ENCODE assay signal across 13 cellular contexts in genomic region chr12:96383991-96384390, GRCh38. TPM values are rescaled to one million over a fixed set of nuclear protein-coding genes. Genes with fewer than 3 reads are reported as not detected.
DNase-seq lines count a peak whose midpoint lies in the region; ATAC-seq, FAIRE-seq and TF ChIP-seq lines count a peak whose summit lies in the region.
"Had no signal": no experiment of that assay in that cellular context is flagged by ENCODE, and none has a peak within 500 bp of the region (broad histone marks: within the 10 kb centered on the region; RNA-seq: fewer than 3 reads in every experiment).

No MANE protein-coding gene starts in this region.

- no peak for TF ChIP-seq CTCF in HepG2 (CRISPR knock-in tag; IDR thresholded peaks at IDR 0.05)
- no peak for TF ChIP-seq CTCF in right lobe of liver (IDR thresholded peaks at IDR 0.05)
- TF ChIP-seq CTCF in astrocyte of the spinal cord (IDR thresholded peaks at IDR 0.05; ENCODE audit: low read depth, low read length): no peak
- TF ChIP-seq CTCF in foreskin keratinocyte (conservative IDR thresholded peaks at IDR 0.05): no peak

- BruUV-seq in HepG2 (replicated peaks; lab: Mats Ljungman, UMichigan): no TSS peak

- H2AFZ ChIP-seq in HepG2 (ENCODE audit: low read length): no peak overlapping the region

- TF ChIP-seq POLR2A in HepG2 (IDR thresholded peaks at IDR 0.05; ENCODE audit: insufficient read depth in 1 of 2, low read depth in 2 of 2, low read length in 2 of 2) (no peak), right lobe of liver (IDR thresholded peaks at IDR 0.05) (no peak)

- H3K4me1 ChIP-seq in HepG2 (ENCODE audit: insufficient read depth, low read length) (no peaks in the 10 kb centered on the region), right lobe of liver (no peaks in the 10 kb centered on the region), foreskin keratinocyte (peaks cover 26% of the 10 kb centered on the region)

- H3K27me3 ChIP-seq in HepG2 (ENCODE audit: control insufficient read depth in 1 of 2, insufficient read depth in 2 of 2, low read length in 2 of 2) (no peaks in the 10 kb centered on the region), right lobe of liver (no peaks in the 10 kb centered on the region), foreskin keratinocyte (no peaks in the 10 kb centered on the region)

- TF ChIP-seq EP300 in HepG2 (IDR thresholded peaks at IDR 0.05; ENCODE audit: low read depth in 2 of 2, low read length in 2 of 2) (no peak), HepG2 (CRISPR knock-in tag; IDR thresholded peaks at IDR 0.05; ENCODE audit: borderline replicate concordance) (no peak)

- CTCF ChIA-PET in HepG2 (lab: Yijun Ruan, JAX; ENCODE audit: low intra/inter-chr PET ratio, low total read pairs): no interaction called here

- in situ Hi-C loops in HepG2 (cut with HindIII; ENCODE audit: extremely low pct_ligation_motif_present, low pct_unique_long_range_greater_than_20kb) (no loop called here), astrocyte of the spinal cord (cut with HindIII; ENCODE audit: low sequenced_read_pairs) (no loop called here)

- H3K4me3 ChIP-seq in HepG2 (replicated peaks in 1 of 3; ENCODE audit: insufficient read depth in 1 of 3, low read depth in 2 of 3, low read length in 3 of 3): no peak overlapping the region
- H3K4me3 ChIP-seq in right lobe of liver: no peak overlapping the region
- H3K4me3 ChIP-seq in astrocyte of the spinal cord (ENCODE audit: low read depth, low read length): no peak overlapping the region
- H3K4me3 ChIP-seq: lung had no signal

- 0 out of 2 replicates have a peak, but pooled peaks cover 6% of the 10 kb centered on the region for H4K20me1 ChIP-seq in HepG2 (ENCODE audit: insufficient read depth, low read length)

- 98% methylated on average over 1 of the region's 1 CpG for WGBS in HepG2 (ENCODE audit: low lambda C conversion rate)
- WGBS in right lobe of liver (ENCODE audit: insufficient coverage, low coverage, low lambda C conversion rate, missing lambda C conversion rate): 75% methylated on average over 1 of the region's 1 CpG

- H3K4me2 ChIP-seq in HepG2 (ENCODE audit: low read depth, low read length): no peak overlapping the region

- peaks cover 14% of the 10 kb centered on the region; the same call in 1 of the 2 replicates for H3K9me3 ChIP-seq in HepG2 (ENCODE audit: low read length)
- H3K9me3 ChIP-seq in right lobe of liver: no peaks in the 10 kb centered on the region

- POLR2A ChIA-PET in HepG2 (lab: Yijun Ruan, JAX): no interaction called here

- DNase-seq in HepG2 (ENCODE audit: low spot score) (no peak), right lobe of liver (no peak), astrocyte of the spinal cord (ENCODE audit: low read depth, low spot score) (peak; percentile 71), foreskin keratinocyte (peak; percentile 24 to 34), OCI-M1 (lab: John Stamatoyannopoulos, UW) (no peak), posterior cingulate gyrus (no peak)
- DNase-seq: activated B cell treated with CpG ODN at 0.5 μM for 24 hours; activated naive CD4-positive, alpha-beta T cell; NCI-H2227 treated with DMSO at 0.1 percent for 48 hours; nephron progenitor cell had no signal

- H3K9ac ChIP-seq in HepG2 (ENCODE audit: insufficient read depth, low read depth, low read length): no peak overlapping the region

- peaks cover 0 to 3% of the 10 kb centered on the region in 2 experiments; a peak in 1 of 5 replicates for H3K36me3 ChIP-seq in HepG2 (replicated peaks in 1 of 2; ENCODE audit: control insufficient read depth in 1 of 2, insufficient read depth in 2 of 2, low read length in 2 of 2)
- H3K36me3 ChIP-seq in right lobe of liver: no peaks in the 10 kb centered on the region

- peak; percentile 8 for FAIRE-seq in HepG2 (lab: Jason Lieb, UNC)

- H3K27ac ChIP-seq in HepG2 (ENCODE audit: extremely low read length, insufficient read depth, low read length): no peak overlapping the region
- H3K27ac ChIP-seq in right lobe of liver: no peak overlapping the region
- H3K27ac ChIP-seq in foreskin keratinocyte: no peak overlapping the region

- intact Hi-C loops in HepG2 (cut with micrococcal nuclease; ENCODE audit: unreplicated experiment) (no loop called here), right lobe of liver (cut with DNase I) (no loop called here), posterior cingulate gyrus (cut with DNase I) (no loop called here)

- peaks cover 90% of the 10 kb centered on the region for H3K79me2 ChIP-seq in HepG2 (ENCODE audit: insufficient read depth, low read length)

- ATAC-seq in HepG2 (no peak), right lobe of liver (no peak), foreskin keratinocyte (peak; percentile 55), GM21367 (IDR thresholded peaks at IDR 0.05; ENCODE audit: unreplicated experiment) (no peak), GM21447 (IDR thresholded peaks at IDR 0.05; ENCODE audit: unreplicated experiment) (no peak)

- no peak for TF ChIP-seq RAD21 in HepG2 (CRISPR knock-in tag; IDR thresholded peaks at IDR 0.05)

TF ChIP-seq in HepG2, 621 proteins besides CTCF, POLR2A, EP300 and RAD21 (continues in another document):
- no peak for TF ChIP-seq ZBTB20 (CRISPR knock-in tag; IDR thresholded peaks at IDR 0.05; ENCODE audit: borderline replicate concordance, low read depth)
- no peak for TF ChIP-seq ZNF660 (CRISPR knock-in tag; IDR thresholded peaks at IDR 0.05; ENCODE audit: borderline replicate concordance, low read depth)
- no peak for TF ChIP-seq GABPB1 (CRISPR knock-in tag; IDR thresholded peaks at IDR 0.05)
- no peak for TF ChIP-seq KAT8 (CRISPR knock-in tag; IDR thresholded peaks at IDR 0.05)
- TF ChIP-seq ZBTB46 (CRISPR knock-in tag; IDR thresholded peaks at IDR 0.05; ENCODE audit: borderline replicate concordance): no peak
- TF ChIP-seq MAZ (IDR thresholded peaks at IDR 0.05; ENCODE audit: borderline replicate concordance, low read depth, low read length): no peak
- no peak for TF ChIP-seq MAZ (CRISPR knock-in tag; IDR thresholded peaks at IDR 0.05; ENCODE audit: low read depth)

RNA-seq across cellular contexts. Expression of gene CDK17, which starts 16.2 kb away (rescaled TPM):
- total RNA-seq in HepG2 (2016; rRNA removed; fragmentation: Illumina TruSeq; extraction: Trizol) (20.1 and 22.3 TPM in 2 replicates), right lobe of liver (10 to 100 TPM in 5 of 6 experiments, 1 to 10 TPM in 1; 8.9 to 16.1 (median 13.7) TPM), foreskin keratinocyte (44.0 and 51.7 TPM in 2 replicates)
- 12.4 and 17.6 TPM in 2 replicates for total RNA-seq in HepG2 (2016; cell fraction: cytosol; rRNA removed; fragmentation: Illumina TruSeq; extraction: Trizol; ENCODE audit: low read depth)
- total RNA-seq in HepG2 (2016; cell fraction: insoluble cytoplasmic fraction; rRNA removed; fragmentation: Illumina TruSeq; extraction: Trizol): 21.4 and 21.8 TPM in 2 replicates
- total RNA-seq in HepG2 (2016; cell fraction: membrane; rRNA removed; fragmentation: Illumina TruSeq; extraction: Trizol): 6.8 and 8.7 TPM in 2 replicates
- 33.8 and 35.2 TPM in 2 replicates for total RNA-seq in HepG2 (2016; cell fraction: nucleus; rRNA removed; fragmentation: Illumina TruSeq; extraction: Trizol)
- polyA plus RNA-seq in HepG2 (2011; rRNA removed) (7.6 and 9.9 TPM in 2 replicates), foreskin keratinocyte (11.0 and 11.1 TPM in 2 replicates)
- 3.7 and 6.4 TPM in 2 replicates for polyA plus RNA-seq in HepG2 (2011; cell fraction: cytosol; rRNA removed)
- 8.2 and 10.0 TPM in 2 replicates for polyA plus RNA-seq in HepG2 (2011; cell fraction: nucleus; rRNA removed)
- 9.6 and 11.9 TPM in 2 replicates for polyA plus RNA-seq in HepG2 (2012)
- polyA plus RNA-seq in HepG2 (2016; cell fraction: cytosol; fragmentation: Illumina TruSeq; extraction: Trizol; ENCODE audit: low read depth): 0.41 and 0.44 TPM in 2 replicates
- 13.7 and 14.3 TPM in 2 replicates for polyA plus RNA-seq in HepG2 (2016; cell fraction: insoluble cytoplasmic fraction; fragmentation: Illumina TruSeq; extraction: Trizol; ENCODE audit: low read depth)
- polyA plus RNA-seq in HepG2 (2016; cell fraction: membrane; fragmentation: Illumina TruSeq; extraction: Trizol; ENCODE audit: low read depth): 1.9 and 2.1 TPM in 2 replicates
- polyA plus RNA-seq in HepG2 (2016; cell fraction: nucleus; fragmentation: Illumina TruSeq; extraction: Trizol; ENCODE audit: insufficient read depth, low read depth): 9.6 and 12.3 TPM in 2 replicates
- 36.0 and 45.8 TPM in 2 replicates for polyA minus RNA-seq in HepG2 (2011; rRNA and poly(A)+ RNA removed; ENCODE audit: low replicate concordance)
- polyA minus RNA-seq in HepG2 (2011; cell fraction: cytosol; rRNA and poly(A)+ RNA removed): 25.9 and 29.8 TPM in 2 replicates
- 152 and 172 TPM in 2 replicates for polyA minus RNA-seq in HepG2 (2011; cell fraction: nucleus; rRNA and poly(A)+ RNA removed)

Comparison
In these comparisons a context has a peak if more than half of its experiments do, and no peak if none do; other contexts are left out.
1. DNase-seq: peak in astrocyte of the spinal cord (single experiment) and foreskin keratinocyte (2 of 2); none in HepG2 (single experiment), right lobe of liver (0 of 3), OCI-M1 (single experiment) and posterior cingulate gyrus (0 of 10).